Comparison of ENCODE assay signal across 9 cellular contexts in the genomic region with DNA sequence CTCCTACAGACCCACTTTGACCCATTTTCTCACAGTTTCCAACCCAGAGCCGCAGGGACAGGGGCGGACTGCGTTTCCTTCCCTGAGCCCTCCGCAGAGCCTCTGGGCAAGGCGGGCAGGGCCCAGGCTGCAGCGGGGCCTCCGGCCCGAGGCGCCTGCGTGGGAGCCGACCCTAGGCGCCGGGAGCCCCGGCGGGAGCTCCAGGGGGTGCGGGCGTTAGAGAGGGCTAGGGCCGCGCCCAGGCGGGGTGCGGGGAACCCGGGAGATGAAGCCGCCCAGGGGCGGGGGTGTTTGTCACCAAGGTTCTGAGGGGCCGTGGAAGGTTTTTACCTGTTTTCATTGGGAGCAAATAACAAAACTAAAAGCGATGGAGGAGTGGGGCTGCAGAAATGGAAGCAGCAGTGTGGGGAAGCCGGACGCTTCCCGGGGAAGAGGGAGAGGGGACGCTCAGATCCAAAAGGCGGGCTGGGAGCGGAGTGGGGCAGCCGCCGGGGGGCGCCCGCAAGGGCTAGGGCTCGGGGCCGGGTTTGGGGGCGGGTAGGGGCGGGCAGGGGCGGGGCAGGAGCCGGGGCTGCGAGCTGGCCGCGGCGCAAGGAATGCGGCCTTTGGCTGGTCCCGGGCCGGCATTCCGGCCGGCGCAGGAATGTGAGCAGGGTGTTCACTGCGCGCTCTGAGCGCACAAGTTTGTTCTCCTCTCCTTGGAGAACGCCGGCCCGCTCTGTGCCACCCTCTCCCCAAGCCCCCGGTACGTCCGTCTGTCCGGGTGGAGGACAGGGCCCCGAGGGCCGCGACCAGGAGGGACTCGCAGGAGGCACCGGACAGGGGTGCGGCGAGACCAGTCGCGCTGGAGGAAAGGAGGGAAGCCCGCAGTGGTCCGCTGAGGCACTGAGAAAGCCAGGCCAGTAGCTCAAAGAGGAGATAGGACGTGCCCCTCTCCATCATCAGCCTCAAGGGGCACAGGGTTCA.
DNase-seq lines count a peak whose midpoint lies in the region; ATAC-seq and TF ChIP-seq lines count a peak whose summit lies in the region.
"Had no signal": no experiment of that assay in that cellular context is flagged by ENCODE, and none has a peak within 500 bp of the region (broad histone marks: within the 10 kb centered on the region; RNA-seq: fewer than 3 reads in every experiment).

No MANE protein-coding gene starts in this region.

- H3K27me3 ChIP-seq in MG63, result no peaks in the 10 kb centered on the region

- ATAC-seq in HG02852 (IDR thresholded peaks at IDR 0.05; ENCODE audit: unreplicated experiment) (no peak), HG02981 (IDR thresholded peaks at IDR 0.05; ENCODE audit: unreplicated experiment) (no peak)
- ATAC-seq: GM12878 had no signal

- peak; percentile 87 for DNase-seq in AG08396 (ENCODE audit: low spot score)
- DNase-seq in MG63, result peak; percentile 87
- no peak for DNase-seq in epithelial cell of proximal tubule (ENCODE audit: low read depth)
- DNase-seq in mucosa of gallbladder (ENCODE audit: low spot score), result peak; percentile 78
- DNase-seq in NCI-H2171 (lab: John Stamatoyannopoulos, UW), result no peak
- DNase-seq in occipital lobe (lab: John Stamatoyannopoulos, UW), result no peak

- no peaks in the 10 kb centered on the region for H3K36me3 ChIP-seq in MG63

- peak overlapping the region; percentile 52 for H3K4me3 ChIP-seq in MG63
- H3K4me3 ChIP-seq in epithelial cell of proximal tubule (ENCODE audit: low read depth, low read length), result peak overlapping the region; percentile 62
- H3K4me3 ChIP-seq: GM12878 had no signal

- no peaks in the 10 kb centered on the region for H3K9me3 ChIP-seq in MG63

- peak; percentile 46 for TF ChIP-seq CTCF in epithelial cell of proximal tubule (conservative IDR thresholded peaks at IDR 0.05; ENCODE audit: low read depth, low read length)

Comparison
In these comparisons a context has a peak if more than half of its experiments do, and no peak if none do; other contexts are left out.
1. DNase-seq: peak in AG08396 (single experiment), MG63 (single experiment) and mucosa of gallbladder (single experiment); none in epithelial cell of proximal tubule (single experiment), NCI-H2171 (single experiment) and occipital lobe (single experiment).